In the genomic region with DNA sequence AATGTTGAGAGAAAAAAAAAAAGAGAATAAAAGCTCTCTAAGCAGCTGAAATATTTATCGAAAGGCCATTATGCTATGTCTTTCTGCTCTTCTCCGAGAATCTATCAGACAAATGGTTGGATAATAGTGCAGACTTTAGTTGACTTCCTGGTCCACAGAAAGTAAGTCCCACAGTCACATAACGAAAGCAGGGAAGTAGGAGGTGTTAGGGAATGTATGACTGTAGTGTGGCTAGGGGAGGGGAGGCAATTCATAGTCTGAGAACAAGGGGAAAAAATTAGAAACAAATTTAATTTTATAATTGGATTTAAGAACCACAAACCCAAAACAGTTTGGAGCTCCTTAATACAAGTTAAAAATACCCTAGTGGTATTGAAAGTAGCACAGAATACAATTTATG, we compare ENCODE assay signal across 16 cellular contexts.
DNase-seq lines count a peak whose midpoint lies in the region; ATAC-seq and TF ChIP-seq lines count a peak whose summit lies in the region.
"Had no signal": no experiment of that assay in that cellular context is flagged by ENCODE, and none has a peak within 500 bp of the region (broad histone marks: within the 10 kb centered on the region; RNA-seq: fewer than 3 reads in every experiment).

No MANE protein-coding gene starts in this region.

- H3K9ac ChIP-seq in IMR-90 (ENCODE audit: low read depth, low read length) = no peak overlapping the region
- peak overlapping the region; percentile 41; the same call in 1 of the 2 replicates for H3K9ac ChIP-seq in SK-N-SH
- H3K9ac ChIP-seq in fibroblast of lung (ENCODE audit: insufficient read depth, low read length) = no peak overlapping the region
- H3K9ac ChIP-seq in smooth muscle cell (ENCODE audit: low read depth) = no peak overlapping the region
- H3K9ac ChIP-seq: BLaER1 treated with 17β-estradiol and CSF1 and Interleukin-3, amounts not matched to agents 10 nM and 100 nM had no signal

- no peaks in the 10 kb centered on the region; a peak in 1 of 4 replicates for H3K79me1 ChIP-seq in IMR-90 (ENCODE audit: low read depth in 1 of 2, low read length in 2 of 2)

- H3K27ac Mint-ChIP-seq in activated T-helper 2 cell treated with anti-CD3 and anti-CD28 coated beads, Interferon-gamma antibody, Interleukin-2, Interleukin-4, amounts not matched to agents 10 μg/mL and 5 μg/mL and 100 μg/mL, durations not matched to agents 14 hours and 24 hours and 36 hours = no peak overlapping the region
- H3K27ac Mint-ChIP-seq: IgD-negative memory B cell had no signal

- no peaks in the 10 kb centered on the region for H3K79me2 ChIP-seq in SK-N-SH (ENCODE audit: insufficient read depth)
- H3K79me2 ChIP-seq in fibroblast of lung (ENCODE audit: control insufficient read depth, insufficient read depth, low read length) = no peaks in the 10 kb centered on the region
- H3K79me2 ChIP-seq in smooth muscle cell (ENCODE audit: low read depth) = no peaks in the 10 kb centered on the region

- H3K27me3 Mint-ChIP-seq in activated T-helper 2 cell treated with anti-CD3 and anti-CD28 coated beads, Interferon-gamma antibody, Interleukin-2, Interleukin-4, amounts not matched to agents 10 μg/mL and 5 μg/mL and 100 μg/mL, durations not matched to agents 14 hours and 24 hours and 36 hours (ENCODE audit: low read depth) = no peaks in the 10 kb centered on the region
- H3K27me3 Mint-ChIP-seq: CD4-positive, alpha-beta memory T cell; IgD-negative memory B cell had no signal

- H3K4me2 ChIP-seq in IMR-90 (ENCODE audit: low read depth, low read length) = peak overlapping the region; percentile 19; the same call in 1 of the 2 replicates
- peak overlapping the region; percentile 34; the same call in 1 of the 2 replicates for H3K4me2 ChIP-seq in SK-N-SH
- H3K4me2 ChIP-seq in fibroblast of lung (ENCODE audit: extremely low read depth, insufficient read depth, low read length) = no peak overlapping the region
- no peak overlapping the region for H3K4me2 ChIP-seq in smooth muscle cell
- H3K4me2 ChIP-seq: BLaER1 treated with 17β-estradiol and CSF1 and Interleukin-3, amounts not matched to agents 10 nM and 100 nM had no signal

- no peak for TF ChIP-seq RAD21 in IMR-90 (IDR thresholded peaks at IDR 0.05; ENCODE audit: low read length)
- no peak for TF ChIP-seq RAD21 in SK-N-SH (IDR thresholded peaks at IDR 0.05; ENCODE audit: low read length)

- H3K27ac ChIP-seq in IMR-90 (ENCODE audit: insufficient read depth, low read length) (no peak overlapping the region), SK-N-SH (ENCODE audit: low read depth in 2 of 2, low read length in 1 of 2) (peak overlapping the region; percentile 6 to 57; a peak in 3 of 4 replicates), fibroblast of lung (ENCODE audit: insufficient read depth, low read length) (no peak overlapping the region), smooth muscle cell (ENCODE audit: low read depth) (no peak overlapping the region), tibial artery (no peak overlapping the region)
- H3K27ac ChIP-seq: BLaER1 treated with 17β-estradiol and CSF1 and Interleukin-3, amounts not matched to agents 10 nM and 100 nM had no signal

- H4K20me1 ChIP-seq in IMR-90 (ENCODE audit: insufficient read depth, low read length) (no peaks in the 10 kb centered on the region), SK-N-SH (ENCODE audit: insufficient read depth) (no peaks in the 10 kb centered on the region), fibroblast of lung (ENCODE audit: control insufficient read depth, extremely low read depth, insufficient read depth, low read length) (no peaks in the 10 kb centered on the region), smooth muscle cell (ENCODE audit: low read depth) (no peaks in the 10 kb centered on the region)
- H4K20me1 ChIP-seq: BLaER1 treated with 17β-estradiol and CSF1 and Interleukin-3, amounts not matched to agents 10 nM and 100 nM had no signal

- no peak overlapping the region for H3K4me3 Mint-ChIP-seq in activated T-helper 2 cell treated with anti-CD3 and anti-CD28 coated beads, Interferon-gamma antibody, Interleukin-2, Interleukin-4, amounts not matched to agents 10 μg/mL and 5 μg/mL and 100 μg/mL, durations not matched to agents 14 hours and 24 hours and 36 hours (ENCODE audit: low read depth)
- H3K4me3 Mint-ChIP-seq: CD4-positive, alpha-beta memory T cell; IgD-negative memory B cell had no signal

- no peaks in the 10 kb centered on the region for H3K9me3 Mint-ChIP-seq in activated T-helper 2 cell treated with anti-CD3 and anti-CD28 coated beads, Interferon-gamma antibody, Interleukin-2, Interleukin-4, amounts not matched to agents 10 μg/mL and 5 μg/mL and 100 μg/mL, durations not matched to agents 14 hours and 24 hours and 36 hours

- TF ChIP-seq CTCF in IMR-90 (conservative IDR thresholded peaks at IDR 0.05; ENCODE audit: low read depth, low read length) = no peak
- TF ChIP-seq CTCF in SK-N-SH (IDR thresholded peaks at IDR 0.05) = no peak
- TF ChIP-seq CTCF in fibroblast of lung (conservative IDR thresholded peaks at IDR 0.05 in 1 of 2, IDR thresholded peaks at IDR 0.05 in 1 of 2; ENCODE audit: low read depth in 1 of 2, low read length in 2 of 2) = no peak
- no peak for TF ChIP-seq CTCF in smooth muscle cell (IDR thresholded peaks at IDR 0.05; ENCODE audit: borderline replicate concordance, insufficient read depth, poor library complexity, severe bottlenecking)
- TF ChIP-seq CTCF in tibial artery (IDR thresholded peaks at IDR 0.05) = no peak

- no peak overlapping the region for H2AK9ac ChIP-seq in IMR-90 (replicated peaks; ENCODE audit: low read depth, low read length, poor library complexity)

- H2BK20ac ChIP-seq in IMR-90 (ENCODE audit: low read depth, low read length) = peak overlapping the region; percentile 70; the same call in 1 of the 2 replicates

- H3K36me3 Mint-ChIP-seq in activated T-helper 2 cell treated with anti-CD3 and anti-CD28 coated beads, Interferon-gamma antibody, Interleukin-2, Interleukin-4, amounts not matched to agents 10 μg/mL and 5 μg/mL and 100 μg/mL, durations not matched to agents 14 hours and 24 hours and 36 hours (ENCODE audit: low read depth) = no peaks in the 10 kb centered on the region
- H3K36me3 Mint-ChIP-seq: CD4-positive, alpha-beta memory T cell; IgD-negative memory B cell had no signal

- H2AK5ac ChIP-seq in IMR-90 (ENCODE audit: low read depth, low read length) = no peak overlapping the region

- TF ChIP-seq POLR2A in IMR-90 (IDR thresholded peaks at IDR 0.05; ENCODE audit: low read depth, low read length) = no peak

- no peaks in the 10 kb centered on the region for H3K27me3 ChIP-seq in IMR-90 (ENCODE audit: control insufficient read depth, insufficient read depth, low read length)
- no peaks in the 10 kb centered on the region for H3K27me3 ChIP-seq in SK-N-SH (ENCODE audit: insufficient read depth)
- H3K27me3 ChIP-seq in fibroblast of lung (ENCODE audit: control insufficient read depth, insufficient read depth, low read length) = no peaks in the 10 kb centered on the region
- H3K27me3 ChIP-seq in smooth muscle cell (ENCODE audit: low read depth) = no peaks in the 10 kb centered on the region
- H3K27me3 ChIP-seq in tibial artery = no peaks in the 10 kb centered on the region
- H3K27me3 ChIP-seq: BLaER1 treated with 17β-estradiol and CSF1 and Interleukin-3, amounts not matched to agents 10 nM and 100 nM had no signal

- no peak overlapping the region for H2BK5ac ChIP-seq in IMR-90 (ENCODE audit: low read depth, low read length, poor library complexity, severe bottlenecking)

- H3K4me3 ChIP-seq in IMR-90 (ENCODE audit: insufficient read depth, low read depth, low read length) = no peak overlapping the region
- 0 out of 4 replicates have a peak overlapping the region, but pooled peaks of 1 of the 2 experiments have one; percentile 15 for H3K4me3 ChIP-seq in SK-N-SH (ENCODE audit: low read depth in 2 of 2, low read length in 1 of 2)
- no peak overlapping the region for H3K4me3 ChIP-seq in fibroblast of lung (replicated peaks in 1 of 4; ENCODE audit: control extremely low read depth in 1 of 4, insufficient read depth in 1 of 4, low read depth in 3 of 4, low read length in 4 of 4)
- no peak overlapping the region for H3K4me3 ChIP-seq in smooth muscle cell
- no peak overlapping the region for H3K4me3 ChIP-seq in tibial artery
- H3K4me3 ChIP-seq: BLaER1 treated with 17β-estradiol and CSF1 and Interleukin-3, amounts not matched to agents 10 nM and 100 nM had no signal

- no peaks in the 10 kb centered on the region for H3K9me1 ChIP-seq in IMR-90 (ENCODE audit: insufficient read depth, low read length)

- H2AFZ ChIP-seq in IMR-90 (replicated peaks; ENCODE audit: low read length, poor library complexity) (no peak overlapping the region), SK-N-SH (ENCODE audit: low read depth) (peak overlapping the region; percentile 91), fibroblast of lung (ENCODE audit: low read length) (no peak overlapping the region), smooth muscle cell (ENCODE audit: low read depth) (peak overlapping the region; percentile 21)

- no peak overlapping the region for H3K56ac ChIP-seq in IMR-90 (ENCODE audit: extremely low read depth, insufficient read depth, low read length)

- no peaks in the 10 kb centered on the region for H3K4me1 Mint-ChIP-seq in activated T-helper 2 cell treated with anti-CD3 and anti-CD28 coated beads, Interferon-gamma antibody, Interleukin-2, Interleukin-4, amounts not matched to agents 10 μg/mL and 5 μg/mL and 100 μg/mL, durations not matched to agents 14 hours and 24 hours and 36 hours (ENCODE audit: low read depth)
- H3K4me1 Mint-ChIP-seq: CD4-positive, alpha-beta memory T cell; IgD-negative memory B cell had no signal

- CTCF ChIA-PET in IMR-90 (lab: Yijun Ruan, JAX) = no interaction called here
- CTCF ChIA-PET in SK-N-SH (lab: Yijun Ruan, JAX) = interaction anchor here (1.7 kb wide), 1 partner anchor 175 kb away, joined by 3 read pairs; no protein-coding TSS in a partner anchor

- peak overlapping the region; percentile 5; the same call in 1 of the 2 replicates for H4K5ac ChIP-seq in IMR-90 (ENCODE audit: low read depth, low read length)

- no peak overlapping the region; the same call in 1 of the 2 replicates for H3K4ac ChIP-seq in IMR-90 (ENCODE audit: low read depth, low read length)

- no peaks in the 10 kb centered on the region for H3K4me1 ChIP-seq in IMR-90 (ENCODE audit: control insufficient read depth, insufficient read depth, low read length)
- H3K4me1 ChIP-seq in SK-N-SH (ENCODE audit: control insufficient read depth in 1 of 2, insufficient read depth in 2 of 2, low read depth in 1 of 2, low read length in 1 of 2) = peaks cover 0 to 4% of the 10 kb centered on the region in 2 experiments; a peak in 1 of 4 replicates
- H3K4me1 ChIP-seq in fibroblast of lung (ENCODE audit: control insufficient read depth, extremely low read depth, insufficient read depth, low read length) = no peaks in the 10 kb centered on the region
- H3K4me1 ChIP-seq in smooth muscle cell (ENCODE audit: low read depth) = no peaks in the 10 kb centered on the region
- H3K4me1 ChIP-seq in tibial artery = peaks cover 0 to 8% (median 0%) of the 10 kb centered on the region in 4 donors
- H3K4me1 ChIP-seq: BLaER1 treated with 17β-estradiol and CSF1 and Interleukin-3, amounts not matched to agents 10 nM and 100 nM had no signal

- whole genome bisulfite sequencing in IMR-90 (ENCODE audit: extremely low coverage in 2 of 2, insufficient read length in 1 of 2), 2 experiments = no CpG with 5 or more reads among the region's 3 CpGs
- WGBS in SK-N-SH (ENCODE audit: low lambda C conversion rate) = 27% methylated on average over 3 of the region's 3 CpGs
- WGBS in smooth muscle cell (ENCODE audit: low lambda C conversion rate) = 80% methylated on average over 3 of the region's 3 CpGs

- ATAC-seq in IMR-90 (ENCODE audit: low read depth) (no peak), HG02970 (IDR thresholded peaks at IDR 0.05; ENCODE audit: low FRiP score, unreplicated experiment) (no peak)

- dilution Hi-C loops in IMR-90 (cut with HindIII; ENCODE audit: low sequenced_read_pairs, unreplicated experiment) = no loop called here

- in situ Hi-C loops in IMR-90 (cut with MboI; ENCODE audit: low sequenced_read_pairs) = no loop called here

- 0 out of 4 replicates have a peak, but pooled peaks of 1 of the 2 experiments have one; percentile 13 for TF ChIP-seq EP300 in SK-N-SH (IDR thresholded peaks at IDR 0.05; ENCODE audit: borderline replicate concordance in 1 of 2, low read depth in 1 of 2, low read length in 1 of 2)

- H3K36me3 ChIP-seq in IMR-90 (ENCODE audit: control insufficient read depth, insufficient read depth, low read length) (no peaks in the 10 kb centered on the region), SK-N-SH (replicated peaks in 1 of 2; ENCODE audit: control insufficient read depth in 1 of 2, insufficient read depth in 2 of 2, low read length in 1 of 2) (no peaks in the 10 kb centered on the region), fibroblast of lung (ENCODE audit: control insufficient read depth, insufficient read depth, low read length) (no peaks in the 10 kb centered on the region), smooth muscle cell (ENCODE audit: low read depth) (no peaks in the 10 kb centered on the region), tibial artery (no peaks in the 10 kb centered on the region)
- H3K36me3 ChIP-seq: BLaER1 treated with 17β-estradiol and CSF1 and Interleukin-3, amounts not matched to agents 10 nM and 100 nM had no signal

- peak overlapping the region; percentile 42; the same call in 1 of the 2 replicates for H3K18ac ChIP-seq in IMR-90 (ENCODE audit: low read depth, low read length)

- peaks cover 19% of the 10 kb centered on the region for H3F3A ChIP-seq in SK-N-SH (replicated peaks; ENCODE audit: insufficient read depth)
- no peaks in the 10 kb centered on the region for H3F3A ChIP-seq in smooth muscle cell (ENCODE audit: low read depth)

- no TSS peak for BruUV-seq in IMR-90 (replicated peaks; lab: Mats Ljungman, UMichigan)

- H3K9me2 ChIP-seq in SK-N-SH = no peaks in the 10 kb centered on the region

- no peak overlapping the region for H3K14ac ChIP-seq in IMR-90 (replicated peaks; ENCODE audit: low read depth, low read length)

- H2BK15ac ChIP-seq in IMR-90 (ENCODE audit: low read depth, low read length) = no peak overlapping the region

- H4K8ac ChIP-seq in IMR-90 (ENCODE audit: low read depth in 2 of 2, low read length in 2 of 2) = peak overlapping the region in 1 of 2 experiments; percentile 57; a peak in 2 of 4 replicates

- intact Hi-C loops in IMR-90 (cut with micrococcal nuclease) (no loop called here), tibial artery (cut with DNase I; ENCODE audit: low total_unique reads) (no loop called here)
- intact Hi-C loops in activated T-helper 2 cell treated with anti-CD3 and anti-CD28 coated beads, Interferon-gamma antibody, Interleukin-2, Interleukin-4, amounts not matched to agents 10 μg/mL and 5 μg/mL and 100 μg/mL, durations not matched to agents 14 hours and 24 hours and 36 hours (cut with micrococcal nuclease) = no loop called here

- H4K91ac ChIP-seq in IMR-90 (ENCODE audit: insufficient read depth, low read depth, low read length) = no peak overlapping the region

- H2BK120ac ChIP-seq in IMR-90 (ENCODE audit: low read depth, low read length) = peak overlapping the region; percentile 69; the same call in 1 of the 2 replicates

- no peaks in the 10 kb centered on the region for H3K9me3 ChIP-seq in IMR-90 (ENCODE audit: control insufficient read depth, insufficient read depth, low read length)
- peaks cover 6% of the 10 kb centered on the region; the same call in 1 of the 2 replicates for H3K9me3 ChIP-seq in SK-N-SH
- no peaks in the 10 kb centered on the region for H3K9me3 ChIP-seq in fibroblast of lung (ENCODE audit: control insufficient read depth, insufficient read depth, low read depth, low read length)
- no peaks in the 10 kb centered on the region for H3K9me3 ChIP-seq in smooth muscle cell (replicated peaks; ENCODE audit: low read depth)
- H3K9me3 ChIP-seq in tibial artery = peaks cover 0 to 3% (median 0%) of the 10 kb centered on the region in 3 donors

- DNase-seq in IMR-90 (peak; percentile 17), SK-N-SH (no peak), fibroblast of lung (ENCODE audit: low read depth in 2 of 2) (peak; percentile 21 to 42), smooth muscle cell (lab: John Stamatoyannopoulos, UW; ENCODE audit: unreplicated experiment) (no peak), tibial artery (no peak), ureter (ENCODE audit: low spot score) (no peak)
- DNase-seq in activated T-helper 2 cell treated with anti-CD3 and anti-CD28 coated beads, Interferon-gamma antibody, Interleukin-2, Interleukin-4, amounts not matched to agents 10 μg/mL and 5 μg/mL and 100 μg/mL, durations not matched to agents 14 hours and 24 hours and 36 hours (ENCODE audit: low spot score) = no peak
- DNase-seq: ACHN; CD4-positive, alpha-beta memory T cell; NCI-H1694; NCI-H2081 treated with DMSO at 0.1 percent for 48 hours; NCI-H2171 treated with DMSO at 0.1 percent for 48 hours; NCI-H526 had no signal

- H3K23ac ChIP-seq in IMR-90 (ENCODE audit: low read depth, low read length) = no peak overlapping the region

- POLR2A ChIA-PET in IMR-90 (lab: Charles Lee; ENCODE audit: unreplicated experiment) = no interaction called here
- POLR2A ChIA-PET in SK-N-SH (lab: Yijun Ruan, JAX) = no interaction called here

Comparison
In these comparisons a context has a peak if more than half of its experiments do, and no peak if none do; other contexts are left out.
1. DNase-seq: peak in IMR-90 (single experiment) and fibroblast of lung (2 of 2); none in SK-N-SH (single experiment), smooth muscle cell (single experiment), tibial artery (0 of 2), ureter (single experiment) and activated T-helper 2 cell treated with anti-CD3 and anti-CD28 coated beads, Interferon-gamma antibody, Interleukin-2, Interleukin-4, amounts not matched to agents 10 μg/mL and 5 μg/mL and 100 μg/mL, durations not matched to agents 14 hours and 24 hours and 36 hours (single experiment).
2. H2AFZ ChIP-seq: peak in SK-N-SH (single experiment) and smooth muscle cell (single experiment); none in IMR-90 (single experiment) and fibroblast of lung (single experiment).
3. H3K27ac ChIP-seq: peak in SK-N-SH (2 of 2); none in IMR-90 (single experiment), fibroblast of lung (single experiment), smooth muscle cell (single experiment) and tibial artery (0 of 2).
4. H3K4me2 ChIP-seq: peak in IMR-90 (single experiment) and SK-N-SH (single experiment); none in fibroblast of lung (single experiment) and smooth muscle cell (single experiment).